Comparison of ENCODE assay signal across 12 cellular contexts in the genomic region with DNA sequence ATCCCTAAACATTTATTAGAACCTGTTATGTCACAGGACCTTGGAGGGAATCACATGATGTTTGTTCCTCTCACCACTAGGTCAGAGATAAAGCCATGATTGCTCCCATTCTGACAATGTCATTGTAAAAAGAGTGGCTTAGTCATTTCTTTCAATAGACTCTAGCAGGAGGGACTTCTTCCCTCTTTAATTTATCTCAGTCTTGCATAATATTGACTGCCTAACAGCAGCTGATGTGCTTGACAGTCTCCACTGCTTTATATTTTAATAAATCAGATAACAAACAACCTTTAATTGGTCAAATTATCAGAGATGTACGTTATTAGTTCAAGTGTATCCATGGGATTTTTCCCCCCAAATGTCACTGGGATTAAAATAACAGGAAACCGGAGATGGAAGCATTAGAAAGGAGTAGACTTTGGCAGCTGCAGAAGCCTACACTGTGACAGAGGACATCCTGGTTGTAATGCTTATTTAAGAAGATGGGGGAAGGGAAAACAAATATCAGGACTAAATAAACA. TPM values are rescaled to one million over a fixed set of nuclear protein-coding genes. Genes with fewer than 3 reads are reported as not detected.
DNase-seq lines count a peak whose midpoint lies in the region; ATAC-seq and TF ChIP-seq lines count a peak whose summit lies in the region.
"Had no signal": no experiment of that assay in that cellular context is flagged by ENCODE, and none has a peak within 500 bp of the region (broad histone marks: within the 10 kb centered on the region; RNA-seq: fewer than 3 reads in every experiment).

No MANE protein-coding gene starts in this region.

- WGBS in gastroesophageal sphincter (ENCODE audit: low coverage in 1 of 2), 2 donors: 7 to 10% methylated on average over 2 of the region's 2 CpGs

- H3K4me1 ChIP-seq in gastroesophageal sphincter: peaks cover 43 to 93% (median 45%) of the 10 kb centered on the region in 3 donors
- H3K4me1 ChIP-seq in subcutaneous abdominal adipose tissue (ENCODE audit: control insufficient read depth in 5 of 5, insufficient read depth in 5 of 5, low read length in 5 of 5): peaks cover 2 to 71% (median 62%) of the 10 kb centered on the region in 5 donors
- H3K4me1 ChIP-seq in breast epithelium: no peaks in the 10 kb centered on the region

- intact Hi-C loops in breast epithelium (cut with DNase I; ENCODE audit: low total_unique reads): no loop called here

- H3K4me3 ChIP-seq in gastroesophageal sphincter: no peak overlapping the region
- H3K4me3 ChIP-seq in subcutaneous abdominal adipose tissue (ENCODE audit: low read depth in 1 of 5, low read length in 5 of 5): no peak overlapping the region
- no peak overlapping the region for H3K4me3 ChIP-seq in breast epithelium
- H3K4me3 ChIP-seq: uterus had no signal

- no peak for TF ChIP-seq CTCF in gastroesophageal sphincter (IDR thresholded peaks at IDR 0.05)
- TF ChIP-seq CTCF in breast epithelium (IDR thresholded peaks at IDR 0.05): no peak

- H3K36me3 ChIP-seq in gastroesophageal sphincter (peaks cover 0 to 52% of the 10 kb centered on the region in 2 donors), subcutaneous abdominal adipose tissue (ENCODE audit: control insufficient read depth in 5 of 5, insufficient read depth in 5 of 5, low read length in 5 of 5) (peaks cover 30 to 50% (median 33%) of the 10 kb centered on the region in 5 donors), breast epithelium (no peaks in the 10 kb centered on the region)
- H3K36me3 ChIP-seq: uterus had no signal

- DNase-seq in SKM-1 (lab: John Stamatoyannopoulos, UW; ENCODE audit: unreplicated experiment) (peak; percentile 4), SKM-1 treated with dmso at 0.1 percent for 144 hours (lab: John Stamatoyannopoulos, UW; ENCODE audit: unreplicated experiment) (no peak), NCI-H748 treated with DMSO at 0.1 percent for 48 hours (lab: John Stamatoyannopoulos, UW) (peak; percentile 74), NCI-H1436 (lab: John Stamatoyannopoulos, UW) (no peak), breast epithelium (ENCODE audit: low spot score in 2 of 2) (no peak), NCI-H2107 treated with DMSO at 0.1 percent for 48 hours (lab: John Stamatoyannopoulos, UW; ENCODE audit: unreplicated experiment) (no peak)
- DNase-seq: activated CD4-positive, CD25-positive, alpha-beta regulatory T cell treated with anti-CD3 and anti-CD28 coated beads, Interleukin-2, amount 50 U/mL, for 72 hours; activated T-cell treated with anti-CD3 and anti-CD28 coated beads, Interleukin-2, amount 50 U/mL, for 72 hours; aorta; uterus had no signal

- H3K27ac ChIP-seq in gastroesophageal sphincter: peak overlapping the region; percentile 53 to 88 (median 83)
- peak overlapping the region; percentile 91 for H3K27ac ChIP-seq in subcutaneous abdominal adipose tissue (ENCODE audit: low read depth, low read length)
- H3K27ac ChIP-seq in breast epithelium: peak overlapping the region in 1 of 2 donors; percentile 6

- H3K9me3 ChIP-seq in gastroesophageal sphincter (no peaks in the 10 kb centered on the region), subcutaneous abdominal adipose tissue (ENCODE audit: control insufficient read depth in 5 of 5, low read length in 5 of 5) (no peaks in the 10 kb centered on the region), breast epithelium (no peaks in the 10 kb centered on the region)
- H3K9me3 ChIP-seq: uterus had no signal

- no peak for ATAC-seq in gastroesophageal sphincter
- ATAC-seq: activated T-cell treated with anti-CD3 and anti-CD28 coated beads, Interleukin-2, amount 50 U/mL, for 72 hours had no signal

- peak overlapping the region in 2 of 5 donors; percentile 9 to 67 for H3K9ac ChIP-seq in subcutaneous abdominal adipose tissue (ENCODE audit: low read length in 5 of 5)

- no peak for TF ChIP-seq EP300 in gastroesophageal sphincter (IDR thresholded peaks at IDR 0.05)

- TF ChIP-seq POLR2A in gastroesophageal sphincter (IDR thresholded peaks at IDR 0.05) (no peak), breast epithelium (IDR thresholded peaks at IDR 0.05) (no peak)

- no peaks in the 10 kb centered on the region for H3K27me3 ChIP-seq in gastroesophageal sphincter
- no peaks in the 10 kb centered on the region for H3K27me3 ChIP-seq in subcutaneous abdominal adipose tissue (ENCODE audit: control insufficient read depth in 5 of 5, insufficient read depth in 4 of 5, low read length in 5 of 5)
- H3K27me3 ChIP-seq in breast epithelium: no peaks in the 10 kb centered on the region
- H3K27me3 ChIP-seq: uterus had no signal

RNA-seq across cellular contexts. Expression of a gene that starts 39.6 kb away (rescaled TPM):
- total RNA-seq in gastroesophageal sphincter: 100 to 1,000 TPM; 240 to 305 (median 265) TPM
- total RNA-seq in breast epithelium: 100 to 1,000 TPM in 2 of 3 donors, 10 to 100 TPM in 1; 54.0 to 142 (median 129) TPM

Comparison
In these comparisons a context has a peak if more than half of its experiments do, and no peak if none do; other contexts are left out.
1. DNase-seq: peak in SKM-1 (single experiment) and NCI-H748 treated with DMSO at 0.1 percent for 48 hours (single experiment); none in SKM-1 treated with dmso at 0.1 percent for 144 hours (single experiment), NCI-H1436 (single experiment), breast epithelium (0 of 2) and NCI-H2107 treated with DMSO at 0.1 percent for 48 hours (single experiment).